In genomic region chr14:59275668-59276067, GRCh38 we compare ENCODE assay signal across 8 cellular contexts.
DNase-seq lines count a peak whose midpoint lies in the region; ATAC-seq and TF ChIP-seq lines count a peak whose summit lies in the region.

No MANE protein-coding gene starts in this region.

- H3K27me3 Mint-ChIP-seq in activated CD4-positive, alpha-beta T cell treated with anti-CD3 and anti-CD28 coated beads for 36 hours = no peaks in the 10 kb centered on the region

- POLR2A ChIA-PET in activated CD4-positive, alpha-beta T cell treated with anti-CD3 and anti-CD28 coated beads for 36 hours (lab: Charles Lee) = no interaction called here

- no peaks in the 10 kb centered on the region for H3K27me3 ChIP-seq in OCI-LY1 (ENCODE audit: insufficient read depth, low read length)
- H3K27me3 ChIP-seq in smooth muscle cell (ENCODE audit: low read depth) = no peaks in the 10 kb centered on the region

- H3K79me2 ChIP-seq in OCI-LY1 (ENCODE audit: insufficient read depth, low read length) (no peaks in the 10 kb centered on the region), smooth muscle cell (ENCODE audit: low read depth) (peaks cover 6% of the 10 kb centered on the region)

- H3K9me3 ChIP-seq in OCI-LY1 (ENCODE audit: low read length) (no peaks in the 10 kb centered on the region), smooth muscle cell (replicated peaks; ENCODE audit: low read depth) (no peaks in the 10 kb centered on the region)

- no peaks in the 10 kb centered on the region for H3F3A ChIP-seq in OCI-LY1 (ENCODE audit: insufficient read depth, low read length)
- peaks cover 27% of the 10 kb centered on the region for H3F3A ChIP-seq in smooth muscle cell (ENCODE audit: low read depth)

- H3K4me1 Mint-ChIP-seq in activated CD4-positive, alpha-beta T cell treated with anti-CD3 and anti-CD28 coated beads for 36 hours = peaks cover 19% of the 10 kb centered on the region

- no peak overlapping the region for H3K27ac Mint-ChIP-seq in activated CD4-positive, alpha-beta T cell treated with anti-CD3 and anti-CD28 coated beads for 36 hours

- H3K9me3 Mint-ChIP-seq in activated CD4-positive, alpha-beta T cell treated with anti-CD3 and anti-CD28 coated beads for 36 hours (ENCODE audit: low read depth) = peaks cover 1% of the 10 kb centered on the region

- H3K36me3 ChIP-seq in OCI-LY1 (ENCODE audit: insufficient read depth, low read length) (peaks cover 8% of the 10 kb centered on the region; the same call in 1 of the 2 replicates), smooth muscle cell (ENCODE audit: low read depth) (no peaks in the 10 kb centered on the region)

- H3K27ac ChIP-seq in OCI-LY1 (ENCODE audit: low read depth, low read length, poor library complexity, severe bottlenecking) (peak overlapping the region; percentile 53), smooth muscle cell (ENCODE audit: low read depth) (peak overlapping the region; percentile 91)

- H3K4me3 ChIP-seq in OCI-LY1 (ENCODE audit: low read depth, low read length, poor library complexity, severe bottlenecking) = no peak overlapping the region
- H3K4me3 ChIP-seq in epithelial cell of proximal tubule (ENCODE audit: low read depth, low read length) = no peak overlapping the region
- H3K4me3 ChIP-seq in smooth muscle cell = no peak overlapping the region

- CTCF ChIA-PET in activated CD4-positive, alpha-beta T cell treated with anti-CD3 and anti-CD28 coated beads for 36 hours (lab: Charles Lee) = interaction anchor here (0.7 kb wide), 1 partner anchor 60 kb away, joined by 3 read pairs; no protein-coding TSS in a partner anchor

- H3K36me3 Mint-ChIP-seq in activated CD4-positive, alpha-beta T cell treated with anti-CD3 and anti-CD28 coated beads for 36 hours (ENCODE audit: low read depth) = no peaks in the 10 kb centered on the region

- H3K4me1 ChIP-seq in OCI-LY1 (ENCODE audit: insufficient read depth, low read length, severe bottlenecking) (peaks cover 37% of the 10 kb centered on the region), smooth muscle cell (ENCODE audit: low read depth) (peaks cover 33% of the 10 kb centered on the region)

- no peak for TF ChIP-seq CTCF in OCI-LY1 (IDR thresholded peaks at IDR 0.05; ENCODE audit: low read length)
- no peak for TF ChIP-seq CTCF in epithelial cell of proximal tubule (conservative IDR thresholded peaks at IDR 0.05; ENCODE audit: low read depth, low read length)
- no peak for TF ChIP-seq CTCF in smooth muscle cell (IDR thresholded peaks at IDR 0.05; ENCODE audit: borderline replicate concordance, insufficient read depth, poor library complexity, severe bottlenecking)

- no peaks in the 10 kb centered on the region for H4K20me1 ChIP-seq in OCI-LY1 (ENCODE audit: insufficient read depth, low read length)
- H4K20me1 ChIP-seq in smooth muscle cell (ENCODE audit: low read depth) = no peaks in the 10 kb centered on the region

- H3K9me2 ChIP-seq in OCI-LY1 (ENCODE audit: low read depth, low read length) = no peaks in the 10 kb centered on the region

- H3K9ac ChIP-seq in OCI-LY1 (ENCODE audit: low read length) = no peak overlapping the region
- peak overlapping the region; percentile 31 for H3K9ac ChIP-seq in smooth muscle cell (ENCODE audit: low read depth)

- no peak overlapping the region for H2AFZ ChIP-seq in OCI-LY1 (ENCODE audit: low read length)
- no peak overlapping the region for H2AFZ ChIP-seq in smooth muscle cell (ENCODE audit: low read depth)

- intact Hi-C loops in activated CD4-positive, alpha-beta T cell treated with anti-CD3 and anti-CD28 coated beads for 36 hours (cut with DNase I, micrococcal nuclease) = loop anchor here (1.0 to 5.0 kb wide), 3 partner anchors 9 to 88 kb away; partner anchors contain the start of gene DAAM1 (in 2 of the 2)

- DNase-seq in activated CD4-positive, alpha-beta T cell treated with anti-CD3 and anti-CD28 coated beads for 36 hours = no peak
- no peak for DNase-seq in activated CD4-positive, alpha-beta T cell treated with anti-CD3 and anti-CD28 coated beads for 48 hours
- DNase-seq in epithelial cell of proximal tubule (ENCODE audit: low read depth) (peak; percentile 76), smooth muscle cell (lab: John Stamatoyannopoulos, UW; ENCODE audit: unreplicated experiment) (no peak), NK-92 (lab: John Stamatoyannopoulos, UW; ENCODE audit: unreplicated experiment) (no peak), HuH-7 (ENCODE audit: low spot score) (no peak)

- H3K4me2 ChIP-seq in OCI-LY1 (ENCODE audit: low read length) (peak overlapping the region; percentile 45), smooth muscle cell (peak overlapping the region; percentile 37)

- H3K4me3 Mint-ChIP-seq in activated CD4-positive, alpha-beta T cell treated with anti-CD3 and anti-CD28 coated beads for 36 hours = no peak overlapping the region

- peak; percentile 79 for ATAC-seq in activated CD4-positive, alpha-beta T cell treated with anti-CD3 and anti-CD28 coated beads for 36 hours
- ATAC-seq in HG02870 (IDR thresholded peaks at IDR 0.05; ENCODE audit: unreplicated experiment) = peak; percentile 95
